ENCODE assay signal across 19 cellular contexts in the genomic region with DNA sequence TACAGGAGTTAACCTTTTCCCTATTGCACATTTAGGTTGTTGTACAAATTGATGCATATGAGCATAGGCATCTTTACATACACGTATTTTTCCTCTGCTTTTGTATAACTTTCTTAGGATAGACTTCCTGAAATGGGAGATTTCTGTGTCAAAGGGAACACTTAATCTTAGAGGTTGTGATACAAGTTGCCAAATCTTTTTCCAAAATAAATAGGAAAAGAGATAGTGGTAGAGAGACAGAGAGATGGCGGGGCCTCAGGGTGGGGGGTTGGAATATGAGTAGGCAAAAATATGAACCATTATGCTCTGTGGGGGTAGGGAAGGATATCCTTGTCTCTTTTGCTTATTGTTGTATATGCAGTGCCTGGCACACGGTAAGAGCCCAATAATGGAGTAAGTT.
"Had no signal": no experiment of that assay in that cellular context is flagged by ENCODE, and none has a peak within 500 bp of the region (broad histone marks: within the 10 kb centered on the region; RNA-seq: fewer than 3 reads in every experiment).

No MANE protein-coding gene starts in this region.

- H3K9me3 Mint-ChIP-seq: activated naive CD8-positive, alpha-beta T cell treated with anti-CD3 and anti-CD28 coated beads, Interleukin-2, amount 50 U/mL, for 24 hours; immature natural killer cell; natural killer cell; T-cell; type B pancreatic cell had no signal

- H3K27me3 ChIP-seq: ascending aorta, cardiac muscle cell, sigmoid colon, suprapubic skin had no signal

- H3K27ac ChIP-seq: ascending aorta, cardiac muscle cell, sigmoid colon, suprapubic skin had no signal

- H3K9me3 ChIP-seq: ascending aorta, mucosa of descending colon, sigmoid colon, suprapubic skin had no signal

- H3K36me3 ChIP-seq: ascending aorta, cardiac muscle cell, sigmoid colon, suprapubic skin had no signal

- H3K4me3 ChIP-seq: ascending aorta, cardiac muscle cell, mucosa of descending colon, sigmoid colon, suprapubic skin had no signal

- H3K4me1 ChIP-seq: suprapubic skin had no signal

- H3K36me3 Mint-ChIP-seq: immature natural killer cell, natural killer cell, T-cell, type B pancreatic cell had no signal

- ATAC-seq: activated CD8-positive, alpha-beta T cell treated with anti-CD3 and anti-CD28 coated beads, Interleukin-2, amount 10 ng/mL, durations not matched to agents 7 days and 5 days; activated naive CD8-positive, alpha-beta T cell treated with anti-CD3 and anti-CD28 coated beads, Interleukin-2, amount 50 U/mL, for 24 hours; mucosa of descending colon; natural killer cell; T-cell had no signal

- H3K4me3 Mint-ChIP-seq: activated CD8-positive, alpha-beta T cell treated with anti-CD3 and anti-CD28 coated beads, Interleukin-2, amount 10 ng/mL, durations not matched to agents 7 days and 5 days; activated naive CD8-positive, alpha-beta T cell treated with anti-CD3 and anti-CD28 coated beads, Interleukin-2, amount 50 U/mL, for 24 hours; immature natural killer cell; natural killer cell; T-cell; type B pancreatic cell had no signal

- H3K27ac Mint-ChIP-seq: activated CD8-positive, alpha-beta T cell treated with anti-CD3 and anti-CD28 coated beads, Interleukin-2, amount 10 ng/mL, durations not matched to agents 7 days and 5 days; activated naive CD8-positive, alpha-beta T cell treated with anti-CD3 and anti-CD28 coated beads, Interleukin-2, amount 50 U/mL, for 24 hours; immature natural killer cell; natural killer cell; progenitor cell of endocrine pancreas; T-cell; type B pancreatic cell had no signal

- H3K27me3 Mint-ChIP-seq: progenitor cell of endocrine pancreas, type B pancreatic cell had no signal

- H3K4me1 Mint-ChIP-seq: immature natural killer cell, T-cell had no signal

- DNase-seq: activated CD4-positive, alpha-beta T cell treated with anti-CD3 and anti-CD28 coated beads for 48 hours; activated CD8-positive, alpha-beta T cell treated with anti-CD3 and anti-CD28 coated beads, Interleukin-2, amount 10 ng/mL, durations not matched to agents 7 days and 5 days; activated naive CD4-positive, alpha-beta T cell treated with Interleukin-2 at 50 U/mL for 16 hours; activated naive CD8-positive, alpha-beta T cell treated with anti-CD3 and anti-CD28 coated beads, Interleukin-2, amount 50 U/mL, for 24 hours; cortex of kidney; effector memory CD4-positive, alpha-beta T cell; immature natural killer cell; mucosa of descending colon; natural killer cell; occipital lobe; sigmoid colon; stimulated activated CD4-positive, alpha-beta T cell treated with anti-CD3 and anti-CD28 coated beads, Interleukin-12 subunit alpha, Interleukin-12 subunit beta, amount 100 ng/mL, for 4 hours; stimulated activated naive CD4-positive, alpha-beta T cell; T-cell had no signal
